Comparison of ENCODE assay signal across 13 cellular contexts in genomic region chr1:155131285-155131684, GRCh38. TPM values are rescaled to one million over a fixed set of nuclear protein-coding genes. Genes with fewer than 3 reads are reported as not detected.
DNase-seq lines count a peak whose midpoint lies in the region; ATAC-seq, FAIRE-seq and TF ChIP-seq lines count a peak whose summit lies in the region.
"Had no signal": no experiment of that assay in that cellular context is flagged by ENCODE, and none has a peak within 500 bp of the region (broad histone marks: within the 10 kb centered on the region; RNA-seq: fewer than 3 reads in every experiment).

No MANE protein-coding gene starts in this region.

- ATAC-seq in RWPE2 (ENCODE audit: low read depth): no peak
- ATAC-seq in GM19467 (IDR thresholded peaks at IDR 0.05; ENCODE audit: unreplicated experiment): no peak
- ATAC-seq: effector memory CD8-positive, alpha-beta T cell had no signal

- H3K4me3 ChIP-seq in RWPE2 (ENCODE audit: severe bottlenecking) (no peak overlapping the region), esophagus squamous epithelium (peak overlapping the region in 3 of 4 donors; percentile 71 to 87 (median 75)), suprapubic skin (peak overlapping the region; percentile 83)

- DNase-seq in RWPE2 (ENCODE audit: low spot score): no peak
- DNase-seq in esophagus squamous epithelium (lab: John Stamatoyannopoulos, UW): no peak
- peak; percentile 63 for DNase-seq in mucosa of gallbladder (ENCODE audit: low spot score)
- no peak for DNase-seq in suprapubic skin (ENCODE audit: low spot score in 2 of 2)
- no peak for DNase-seq in frontal cortex (ENCODE audit: low spot score in 2 of 2)
- DNase-seq in SIG-M5 treated with dmso at 0.1 percent for 504 hours (lab: John Stamatoyannopoulos, UW; ENCODE audit: unreplicated experiment): no peak
- no peak for DNase-seq in MV-4-11 (lab: John Stamatoyannopoulos, UW)
- DNase-seq: activated T-cell treated with anti-CD3 and anti-CD28 coated beads, Interleukin-2, amount 50 U/mL, for 24 hours; C1 segment of cervical spinal cord; effector memory CD8-positive, alpha-beta T cell; head of caudate nucleus; SW 1271 had no signal

- FAIRE-seq in frontal cortex (lab: Jason Lieb, UNC): no peak

- H3K27me3 ChIP-seq in RWPE2 (ENCODE audit: insufficient read depth, poor library complexity, severe bottlenecking) (no peaks in the 10 kb centered on the region), esophagus squamous epithelium (peaks cover 0 to 23% (median 0%) of the 10 kb centered on the region in 4 donors), suprapubic skin (no peaks in the 10 kb centered on the region)

- intact Hi-C loops in esophagus squamous epithelium (cut with DNase I): no loop called here

- no peak for TF ChIP-seq CTCF in RWPE2 (IDR thresholded peaks at IDR 0.05; ENCODE audit: poor library complexity, severe bottlenecking)
- no peak for TF ChIP-seq CTCF in esophagus squamous epithelium (IDR thresholded peaks at IDR 0.05)
- TF ChIP-seq CTCF in suprapubic skin (IDR thresholded peaks at IDR 0.05): no peak

- H3K4me1 ChIP-seq in RWPE2 (ENCODE audit: insufficient read depth, poor library complexity, severe bottlenecking) (peaks cover 27% of the 10 kb centered on the region), esophagus squamous epithelium (peaks cover 27 to 96% (median 57%) of the 10 kb centered on the region in 3 donors), suprapubic skin (peaks cover 89% of the 10 kb centered on the region)

- no peak for TF ChIP-seq EP300 in suprapubic skin (IDR thresholded peaks at IDR 0.05)

- H3K27ac ChIP-seq in RWPE2 (ENCODE audit: poor library complexity, severe bottlenecking) (peak overlapping the region; percentile 91), esophagus squamous epithelium (peak overlapping the region; percentile 54 to 100 (median 99)), suprapubic skin (peak overlapping the region; percentile 100)

- H3K9me3 ChIP-seq in RWPE2 (ENCODE audit: severe bottlenecking): no peaks in the 10 kb centered on the region
- no peaks in the 10 kb centered on the region for H3K9me3 ChIP-seq in esophagus squamous epithelium
- no peaks in the 10 kb centered on the region for H3K9me3 ChIP-seq in suprapubic skin

- WGBS in esophagus squamous epithelium, 2 donors: 72 to 93% methylated on average over 4 of the region's 8 CpGs
- WGBS in suprapubic skin: 50% methylated on average over 8 of the region's 8 CpGs

- TF ChIP-seq POLR2A in esophagus squamous epithelium (IDR thresholded peaks at IDR 0.05) (no peak), suprapubic skin (IDR thresholded peaks at IDR 0.05) (no peak)

- H3K36me3 ChIP-seq in RWPE2 (ENCODE audit: low read depth): peaks cover 44% of the 10 kb centered on the region
- peaks cover 22 to 44% (median 24%) of the 10 kb centered on the region in 3 donors for H3K36me3 ChIP-seq in esophagus squamous epithelium
- H3K36me3 ChIP-seq in suprapubic skin: peaks cover 30% of the 10 kb centered on the region

RNA-seq across cellular contexts. Expression of gene EFNA1, which starts 3.6 kb away (rescaled TPM):
- 10 to 100 TPM; 30.2 to 42.9 (median 31.0) TPM for total RNA-seq in esophagus squamous epithelium
- 100.0 TPM for total RNA-seq in mucosa of gallbladder
- 100 to 1,000 TPM in 3 of 4 donors, 10 to 100 TPM in 1; 88.9 to 198 (median 120) TPM for total RNA-seq in suprapubic skin
- 4.1 TPM for total RNA-seq in frontal cortex

RNA-seq across cellular contexts. Expression of gene SLC50A1, which starts 4.4 kb away (rescaled TPM):
- total RNA-seq in esophagus squamous epithelium: 10 to 100 TPM; 21.4 to 27.2 (median 26.0) TPM
- 54.7 TPM for total RNA-seq in mucosa of gallbladder
- total RNA-seq in suprapubic skin: 10 to 100 TPM; 27.9 to 56.1 (median 32.6) TPM
- total RNA-seq in frontal cortex: 4.9 TPM

RNA-seq across cellular contexts. Expression of gene DPM3, which starts 9.0 kb away (rescaled TPM):
- 10 to 100 TPM; 33.1 to 67.7 (median 45.4) TPM for total RNA-seq in esophagus squamous epithelium
- 130 TPM for total RNA-seq in mucosa of gallbladder
- 10 to 100 TPM; 23.7 to 43.7 (median 30.2) TPM for total RNA-seq in suprapubic skin
- 15.1 TPM for total RNA-seq in frontal cortex

RNA-seq across cellular contexts. Expression of gene KRTCAP2, which starts 41.8 kb away (rescaled TPM):
- total RNA-seq in esophagus squamous epithelium (100 to 1,000 TPM in 1 of 4 donors, 10 to 100 TPM in 3; 70.8 to 122 (median 73.8) TPM), mucosa of gallbladder (158 TPM), suprapubic skin (100 to 1,000 TPM in 2 of 4 donors, 10 to 100 TPM in 2; 77.1 to 180 (median 113) TPM), frontal cortex (74.6 TPM)

RNA-seq across cellular contexts. Expression of gene TRIM46, which starts 42.4 kb away (rescaled TPM):
- total RNA-seq in esophagus squamous epithelium (under 1 TPM in 3 of 4 donors, not detected in 1; 0.30 to 0.53 (median 0.38) TPM), mucosa of gallbladder (0.83 TPM), suprapubic skin (under 1 TPM in 2 of 4 donors, not detected in 2; 0.34 to 0.80 TPM), frontal cortex (21.2 TPM)
